Comparison of ENCODE assay signal across 8 cellular contexts in genomic region chr1:24705260-24706073, GRCh38. TPM values are rescaled to one million over a fixed set of nuclear protein-coding genes. Genes with fewer than 3 reads are reported as not detected.
DNase-seq lines count a peak whose midpoint lies in the region; ATAC-seq and TF ChIP-seq lines count a peak whose summit lies in the region.

No MANE protein-coding gene starts in this region.

- H2AFZ ChIP-seq in smooth muscle cell (ENCODE audit: low read depth), result peak overlapping the region; percentile 69

- H3K9me3 ChIP-seq in SJSA1 (replicated peaks), result no peaks in the 10 kb centered on the region
- H3K9me3 ChIP-seq in smooth muscle cell (replicated peaks; ENCODE audit: low read depth), result no peaks in the 10 kb centered on the region

- no peak overlapping the region for H3K9ac ChIP-seq in smooth muscle cell (ENCODE audit: low read depth)

- H3K4me3 ChIP-seq in SJSA1 (peak overlapping the region; percentile 6), choroid plexus epithelial cell (ENCODE audit: low read depth, low read length) (peak overlapping the region; percentile 40), smooth muscle cell (peak overlapping the region; percentile 24)

- H3K4me1 ChIP-seq in SJSA1 (replicated peaks) (peaks cover 56% of the 10 kb centered on the region), smooth muscle cell (ENCODE audit: low read depth) (peaks cover 7% of the 10 kb centered on the region)

- no peaks in the 10 kb centered on the region for H4K20me1 ChIP-seq in smooth muscle cell (ENCODE audit: low read depth)

- peak overlapping the region; percentile 33 for H3K4me2 ChIP-seq in smooth muscle cell

- ATAC-seq in GM21447 (IDR thresholded peaks at IDR 0.05; ENCODE audit: unreplicated experiment), result no peak

- peak; percentile 17 for DNase-seq in activated effector memory CD4-positive, alpha-beta T cell treated with Interleukin-2 at 50 U/mL for 16 hours
- no peak for DNase-seq in activated effector memory CD4-positive, alpha-beta T cell treated with anti-CD3 and anti-CD28 coated beads, Interleukin-2, amount 50 U/mL, for 16 hours
- DNase-seq in M059J (ENCODE audit: low read depth), result peak; percentile 99
- peak; percentile 99 to 100 for DNase-seq in SJSA1 (ENCODE audit: low read depth in 1 of 2, low spot score in 2 of 2)
- peak; percentile 97 for DNase-seq in choroid plexus epithelial cell (ENCODE audit: low read depth)
- peak; percentile 87 for DNase-seq in kidney tubule cell (ENCODE audit: low spot score)
- DNase-seq in smooth muscle cell (lab: John Stamatoyannopoulos, UW; ENCODE audit: unreplicated experiment), result peak; percentile 12

- H3K27me3 ChIP-seq in SJSA1 (replicated peaks) (no peaks in the 10 kb centered on the region), smooth muscle cell (ENCODE audit: low read depth) (no peaks in the 10 kb centered on the region)

- TF ChIP-seq CTCF in choroid plexus epithelial cell (conservative IDR thresholded peaks at IDR 0.05; ENCODE audit: low read depth, low read length), result no peak
- TF ChIP-seq CTCF in smooth muscle cell (IDR thresholded peaks at IDR 0.05; ENCODE audit: borderline replicate concordance, insufficient read depth, poor library complexity, severe bottlenecking), result no peak

- peaks cover 6% of the 10 kb centered on the region for H3F3A ChIP-seq in smooth muscle cell (ENCODE audit: low read depth)

- no peaks in the 10 kb centered on the region for H3K79me2 ChIP-seq in smooth muscle cell (ENCODE audit: low read depth)

- H3K36me3 ChIP-seq in SJSA1 (no peaks in the 10 kb centered on the region), smooth muscle cell (ENCODE audit: low read depth) (no peaks in the 10 kb centered on the region)

- 42% methylated on average over 18 of the region's 18 CpGs for WGBS in smooth muscle cell (ENCODE audit: low lambda C conversion rate)

- H3K27ac ChIP-seq in SJSA1 (peak overlapping the region; percentile 92), smooth muscle cell (ENCODE audit: low read depth) (peak overlapping the region; percentile 70)

RNA-seq across cellular contexts. Expression of gene CLIC4, which starts 39.8 kb away (rescaled TPM):
- total RNA-seq in M059J (2014; rRNA removed; shearing (Covaris generic)), result 612 and 621 TPM in 2 replicates
- 381 and 457 TPM in 2 replicates for total RNA-seq in SJSA1 (2014; rRNA removed; shearing (Covaris generic))
- total RNA-seq in smooth muscle cell, result 389 and 417 TPM in 2 replicates
- 149 and 151 TPM in 2 replicates for polyA plus RNA-seq in smooth muscle cell
